ENCODE assay signal across 7 cellular contexts in genomic region chr2:97712175-97712574, GRCh38. TPM values are rescaled to one million over a fixed set of nuclear protein-coding genes. Genes with fewer than 3 reads are reported as not detected.
DNase-seq lines count a peak whose midpoint lies in the region; ATAC-seq and TF ChIP-seq lines count a peak whose summit lies in the region.
"Not testable (repeated sequence)": the region's sequence is repeated elsewhere in the genome, so short reads cannot be mapped to it uniquely, and the experiment has no call there.

No MANE protein-coding gene starts in this region.

- not testable (repeated sequence) for H3K79me2 ChIP-seq in trophoblast cell (ENCODE audit: control insufficient read depth, insufficient read depth, low read length, poor library complexity)

- peak overlapping the region; percentile 49 to 98 (median 96) for H3K4me3 Mint-ChIP-seq in CD4-positive, alpha-beta memory T cell
- peak overlapping the region; percentile 70 to 98 (median 93) for H3K4me3 Mint-ChIP-seq in T-cell
- H3K4me3 Mint-ChIP-seq in activated CD4-positive, alpha-beta memory T cell treated with anti-CD3 and anti-CD28 coated beads, Interleukin-2, amount 10 ng/mL, durations not matched to agents 7 days and 5 days: peak overlapping the region; percentile 95
- peak overlapping the region; percentile 59 for H3K4me3 Mint-ChIP-seq in activated naive CD4-positive, alpha-beta T cell treated with anti-CD3 and anti-CD28 coated beads for 36 hours
- not testable (repeated sequence) for H3K4me3 Mint-ChIP-seq in mesothelial cell of epicardium

- H3K4me2 ChIP-seq in trophoblast cell (ENCODE audit: low read length): not testable (repeated sequence)

- H4K91ac ChIP-seq in trophoblast cell (ENCODE audit: low read depth, low read length): peak overlapping the region; percentile 86

- H2AFZ ChIP-seq in trophoblast cell (ENCODE audit: insufficient read depth, low read length, poor library complexity): not testable (repeated sequence)

- peak overlapping the region; percentile 16 for H2AK5ac ChIP-seq in trophoblast cell (ENCODE audit: low read length)

- not testable (repeated sequence) for H3K27me3 Mint-ChIP-seq in CD4-positive, alpha-beta memory T cell; T-cell; activated CD4-positive, alpha-beta memory T cell treated with anti-CD3 and anti-CD28 coated beads, Interleukin-2, amount 10 ng/mL, durations not matched to agents 7 days and 5 days; activated naive CD4-positive, alpha-beta T cell treated with anti-CD3 and anti-CD28 coated beads for 36 hours (ENCODE audit: low read depth); mesothelial cell of epicardium (ENCODE audit: low read depth)

- not testable (repeated sequence) for DNase-seq in CD4-positive, alpha-beta memory T cell; T-cell; activated CD4-positive, alpha-beta memory T cell treated with anti-CD3 and anti-CD28 coated beads, Interleukin-2, amount 10 ng/mL, durations not matched to agents 7 days and 5 days; activated naive CD4-positive, alpha-beta T cell treated with anti-CD3 and anti-CD28 coated beads for 36 hours; effector memory CD4-positive, alpha-beta T cell; mesothelial cell of epicardium (ENCODE audit: low spot score in 2 of 2, unreplicated experiment in 2 of 2); trophoblast cell

- peaks cover 33% of the 10 kb centered on the region in 2 donors for H3K36me3 Mint-ChIP-seq in CD4-positive, alpha-beta memory T cell
- peaks cover 32% of the 10 kb centered on the region for H3K36me3 Mint-ChIP-seq in T-cell
- H3K36me3 Mint-ChIP-seq in activated CD4-positive, alpha-beta memory T cell treated with anti-CD3 and anti-CD28 coated beads, Interleukin-2, amount 10 ng/mL, durations not matched to agents 7 days and 5 days (ENCODE audit: low read depth): peaks cover 39% of the 10 kb centered on the region
- peaks cover 26% of the 10 kb centered on the region for H3K36me3 Mint-ChIP-seq in activated naive CD4-positive, alpha-beta T cell treated with anti-CD3 and anti-CD28 coated beads for 36 hours (ENCODE audit: low read depth)
- H3K36me3 Mint-ChIP-seq in mesothelial cell of epicardium: not testable (repeated sequence)

- H3K4me1 ChIP-seq in CD4-positive, alpha-beta memory T cell (ENCODE audit: insufficient read depth, low read length): peaks cover 71% of the 10 kb centered on the region
- H3K4me1 ChIP-seq in effector memory CD4-positive, alpha-beta T cell (ENCODE audit: control insufficient read depth, insufficient read depth, low read length, poor library complexity, severe bottlenecking): peaks cover 70% of the 10 kb centered on the region
- peaks cover 38 to 55% of the 10 kb centered on the region in 2 experiments for H3K4me1 ChIP-seq in trophoblast cell (ENCODE audit: control insufficient read depth in 1 of 2, insufficient read depth in 2 of 2, low read length in 2 of 2)

- peak overlapping the region; percentile 91 for H3K27ac ChIP-seq in CD4-positive, alpha-beta memory T cell (ENCODE audit: low read depth, low read length)
- H3K27ac ChIP-seq in effector memory CD4-positive, alpha-beta T cell (ENCODE audit: insufficient read depth, low read length, poor library complexity, severe bottlenecking): peak overlapping the region; percentile 98
- not testable (repeated sequence) for H3K27ac ChIP-seq in trophoblast cell (ENCODE audit: low read depth, low read length)

- ATAC-seq in T-cell (replicated peaks in 1 of 4): not testable (repeated sequence)

- H2BK12ac ChIP-seq in trophoblast cell (ENCODE audit: low read length): peak overlapping the region; percentile 78

- not testable (repeated sequence) for H3K9ac ChIP-seq in trophoblast cell (ENCODE audit: low read length)

- not testable (repeated sequence) for H4K12ac ChIP-seq in trophoblast cell (ENCODE audit: low read depth, low read length)

- peak overlapping the region; percentile 81 for H2BK120ac ChIP-seq in trophoblast cell (ENCODE audit: insufficient read depth, low read length, poor library complexity)

- H3K4me3 ChIP-seq in CD4-positive, alpha-beta memory T cell (ENCODE audit: low read length in 2 of 2); trophoblast cell (ENCODE audit: low read depth, low read length): not testable (repeated sequence)
- H3K4me3 ChIP-seq in effector memory CD4-positive, alpha-beta T cell (ENCODE audit: insufficient read depth, low read depth, low read length, poor library complexity, severe bottlenecking): peak overlapping the region; percentile 75

- peaks cover 44 to 74% (median 58%) of the 10 kb centered on the region in 4 donors for H3K4me1 Mint-ChIP-seq in CD4-positive, alpha-beta memory T cell
- peaks cover 64 to 76% (median 72%) of the 10 kb centered on the region in 3 donors for H3K4me1 Mint-ChIP-seq in T-cell
- peaks cover 61% of the 10 kb centered on the region for H3K4me1 Mint-ChIP-seq in activated CD4-positive, alpha-beta memory T cell treated with anti-CD3 and anti-CD28 coated beads, Interleukin-2, amount 10 ng/mL, durations not matched to agents 7 days and 5 days
- peaks cover 56% of the 10 kb centered on the region for H3K4me1 Mint-ChIP-seq in activated naive CD4-positive, alpha-beta T cell treated with anti-CD3 and anti-CD28 coated beads for 36 hours (ENCODE audit: low read depth)
- H3K4me1 Mint-ChIP-seq in mesothelial cell of epicardium: peaks cover 36% of the 10 kb centered on the region

- POLR2A ChIA-PET in CD4-positive, alpha-beta memory T cell (lab: Charles Lee; ENCODE audit: partially characterized antibody): interaction anchor here (0.6 to 12.8 kb wide), 8 partner anchors 10 to 662 kb away, joined by 3 to 284 read pairs (median 22); partner anchors contain the start of genes ACTR1B and ANKRD36B
- POLR2A ChIA-PET in T-cell (lab: Charles Lee): not testable (repeated sequence)
- POLR2A ChIA-PET in activated CD4-positive, alpha-beta memory T cell treated with anti-CD3 and anti-CD28 coated beads, Interleukin-2, amount 10 ng/mL, durations not matched to agents 7 days and 5 days (lab: Charles Lee): interaction anchor here (0.9 to 5.0 kb wide), 9 partner anchors 10 to 122 kb away, joined by 3 to 119 read pairs (median 12); partner anchors contain the start of genes ACTR1B, ANKRD36B and COX5B

- H3K9me3 Mint-ChIP-seq in CD4-positive, alpha-beta memory T cell; T-cell; activated CD4-positive, alpha-beta memory T cell treated with anti-CD3 and anti-CD28 coated beads, Interleukin-2, amount 10 ng/mL, durations not matched to agents 7 days and 5 days; activated naive CD4-positive, alpha-beta T cell treated with anti-CD3 and anti-CD28 coated beads for 36 hours; mesothelial cell of epicardium: not testable (repeated sequence)

- not testable (repeated sequence) for H3K4ac ChIP-seq in trophoblast cell (ENCODE audit: low read depth, low read length)

- H3K27me3 ChIP-seq in CD4-positive, alpha-beta memory T cell (ENCODE audit: insufficient read depth, low read length); effector memory CD4-positive, alpha-beta T cell (replicated peaks; ENCODE audit: control insufficient read depth, insufficient read depth, low read length, poor library complexity, severe bottlenecking); trophoblast cell (ENCODE audit: insufficient read depth, low read length): not testable (repeated sequence)

- not testable (repeated sequence) for H3K36me3 ChIP-seq in CD4-positive, alpha-beta memory T cell (ENCODE audit: insufficient read depth, low read length); effector memory CD4-positive, alpha-beta T cell (ENCODE audit: control insufficient read depth, insufficient read depth, low read length); trophoblast cell (ENCODE audit: control insufficient read depth in 1 of 2, insufficient read depth in 2 of 2, low read length in 2 of 2)

- peaks cover 34% of the 10 kb centered on the region for H3K79me1 ChIP-seq in trophoblast cell (ENCODE audit: low read length)

- intact Hi-C loops in CD4-positive, alpha-beta memory T cell (cut with micrococcal nuclease): loop anchor here (5.0 to 10.0 kb wide), 2 partner anchors 50 to 283 kb away; partner anchors contain the start of genes ACTR1B and TMEM131
- intact Hi-C loops in activated naive CD4-positive, alpha-beta T cell treated with anti-CD3 and anti-CD28 coated beads for 36 hours (cut with micrococcal nuclease): loop anchor here (2.0 to 10.0 kb wide), 4 partner anchors 67 to 1623 kb away; partner anchors contain the start of genes EIF5B and TXNDC9

- not testable (repeated sequence) for H3K23ac ChIP-seq in trophoblast cell (ENCODE audit: low read length)

- CTCF ChIA-PET in CD4-positive, alpha-beta memory T cell (lab: Charles Lee; ENCODE audit: partially characterized antibody): interaction anchor here (0.9 to 11.3 kb wide), 10 partner anchors 11 to 121 kb away, joined by 4 to 198 read pairs (median 18); partner anchors contain the start of gene COX5B
- CTCF ChIA-PET in T-cell (lab: Charles Lee): interaction anchor here (0.6 to 1.3 kb wide), 5 partner anchors 13 to 66 kb away, joined by 3 to 4 read pairs (median 3); partner anchors contain the start of gene COX5B (in 1 of the 2)
- CTCF ChIA-PET in activated CD4-positive, alpha-beta memory T cell treated with anti-CD3 and anti-CD28 coated beads, Interleukin-2, amount 10 ng/mL, durations not matched to agents 7 days and 5 days (lab: Charles Lee): interaction anchor here (1.6 to 8.8 kb wide), 5 partner anchors 14 to 122 kb away, joined by 3 to 96 read pairs (median 29); partner anchors contain the start of gene C2orf92
- CTCF ChIA-PET in activated naive CD4-positive, alpha-beta T cell treated with anti-CD3 and anti-CD28 coated beads for 36 hours (lab: Charles Lee): interaction anchor here (0.6 to 4.1 kb wide), 8 partner anchors 14 to 786 kb away, joined by 3 to 38 read pairs (median 5); partner anchors contain the start of gene ACTR1B

- TF ChIP-seq CTCF in mesothelial cell of epicardium (IDR thresholded peaks at IDR 0.05; ENCODE audit: unreplicated experiment): not testable (repeated sequence)

- H3K18ac ChIP-seq in trophoblast cell (ENCODE audit: low read length): peak overlapping the region; percentile 52

- peak overlapping the region; percentile 11 for H4K8ac ChIP-seq in trophoblast cell (ENCODE audit: low read depth, low read length)

- H3K9me3 ChIP-seq in CD4-positive, alpha-beta memory T cell (ENCODE audit: control insufficient read depth in 1 of 2, low read length in 2 of 2); effector memory CD4-positive, alpha-beta T cell (ENCODE audit: control insufficient read depth, low read length); trophoblast cell (ENCODE audit: insufficient read depth, low read depth, low read length): not testable (repeated sequence)

- peak overlapping the region; percentile 81 for H2BK5ac ChIP-seq in trophoblast cell (ENCODE audit: low read depth, low read length, poor library complexity)

- no CpG with 5 or more reads among the region's 9 CpGs for WGBS in trophoblast cell (ENCODE audit: extremely low coverage, insufficient coverage, insufficient read length)

- peak overlapping the region; percentile 20 to 100 (median 99) for H3K27ac Mint-ChIP-seq in CD4-positive, alpha-beta memory T cell
- H3K27ac Mint-ChIP-seq in T-cell (peak overlapping the region; percentile 100), mesothelial cell of epicardium (peak overlapping the region; percentile 18)
- peak overlapping the region; percentile 72 for H3K27ac Mint-ChIP-seq in activated CD4-positive, alpha-beta memory T cell treated with anti-CD3 and anti-CD28 coated beads, Interleukin-2, amount 10 ng/mL, durations not matched to agents 7 days and 5 days
- H3K27ac Mint-ChIP-seq in activated naive CD4-positive, alpha-beta T cell treated with anti-CD3 and anti-CD28 coated beads for 36 hours: peak overlapping the region; percentile 75

- peak overlapping the region; percentile 88 for H3K14ac ChIP-seq in trophoblast cell (ENCODE audit: low read length)

RNA-seq across cellular contexts. Expression of gene ZAP70, which starts 1.2 kb away (rescaled TPM):
- total RNA-seq in CD4-positive, alpha-beta memory T cell: 100 to 1,000 TPM; 404 to 419 TPM
- polyA plus RNA-seq in CD4-positive, alpha-beta memory T cell: 100 to 1,000 TPM; 140 to 149 TPM
- total RNA-seq in T-cell (100 to 1,000 TPM; 449 to 534 (median 468) TPM), mesothelial cell of epicardium (1.9 to 3.1 TPM (median 2.3 TPM) in 3 replicates)
- 100 to 1,000 TPM; 283 TPM for total RNA-seq in activated CD4-positive, alpha-beta memory T cell treated with anti-CD3 and anti-CD28 coated beads, Interleukin-2, amount 10 ng/mL, durations not matched to agents 7 days and 5 days
- 100 to 1,000 TPM; 167 TPM for total RNA-seq in activated naive CD4-positive, alpha-beta T cell treated with anti-CD3 and anti-CD28 coated beads for 36 hours
- 3.2 and 3.3 TPM in 2 replicates for polyA plus RNA-seq in trophoblast cell (2013)

RNA-seq across cellular contexts. Expression of gene C2orf92, which starts 42.7 kb away (rescaled TPM):
- total RNA-seq in CD4-positive, alpha-beta memory T cell: 10 to 100 TPM; 13.0 to 13.3 TPM
- polyA plus RNA-seq in CD4-positive, alpha-beta memory T cell: not detected
- total RNA-seq in T-cell (10 to 100 TPM; 15.3 to 24.1 (median 16.6) TPM), mesothelial cell of epicardium (17.9 to 20.2 TPM (median 20.0 TPM) in 3 replicates)
- total RNA-seq in activated CD4-positive, alpha-beta memory T cell treated with anti-CD3 and anti-CD28 coated beads, Interleukin-2, amount 10 ng/mL, durations not matched to agents 7 days and 5 days: 10 to 100 TPM in 1 of 2 experiments, 1 to 10 TPM in 1; 9.8 to 12.4 TPM
- total RNA-seq in activated naive CD4-positive, alpha-beta T cell treated with anti-CD3 and anti-CD28 coated beads for 36 hours: 1 to 10 TPM; 2.7 to 2.8 TPM
- 4.4 TPM in 2 replicates for polyA plus RNA-seq in trophoblast cell (2013)

RNA-seq across cellular contexts. Expression of gene ACTR1B, which starts 48.3 kb away (rescaled TPM):
- 10 to 100 TPM; 96.1 to 97.6 TPM for total RNA-seq in CD4-positive, alpha-beta memory T cell
- polyA plus RNA-seq in CD4-positive, alpha-beta memory T cell: 10 to 100 TPM; 12.0 to 15.5 TPM
- total RNA-seq in T-cell (100 to 1,000 TPM in 3 of 5 donors, 10 to 100 TPM in 2; 86.3 to 124 (median 101) TPM), mesothelial cell of epicardium (72.7 to 76.6 TPM (median 74.3 TPM) in 3 replicates)
- total RNA-seq in activated CD4-positive, alpha-beta memory T cell treated with anti-CD3 and anti-CD28 coated beads, Interleukin-2, amount 10 ng/mL, durations not matched to agents 7 days and 5 days: 10 to 100 TPM; 97.3 to 98.8 TPM
- total RNA-seq in activated naive CD4-positive, alpha-beta T cell treated with anti-CD3 and anti-CD28 coated beads for 36 hours: 100 to 1,000 TPM; 103 to 104 TPM
- 40.9 and 41.1 TPM in 2 replicates for polyA plus RNA-seq in trophoblast cell (2013)

Comparison
In these comparisons a context has a peak if more than half of its experiments do, and no peak if none do; other contexts are left out.
1. H3K27ac Mint-ChIP-seq: peak in every context shown above with its lines; median percentile 100 in T-cell; 99 in CD4-positive, alpha-beta memory T cell; 75 in activated naive CD4-positive, alpha-beta T cell treated with anti-CD3 and anti-CD28 coated beads for 36 hours; 72 in activated CD4-positive, alpha-beta memory T cell treated with anti-CD3 and anti-CD28 coated beads, Interleukin-2, amount 10 ng/mL, durations not matched to agents 7 days and 5 days; 18 in mesothelial cell of epicardium.
2. RNA of gene ZAP70, which starts 1.2 kb away (total RNA-seq): 449 to 534 TPM in T-cell, 404 to 419 TPM in CD4-positive, alpha-beta memory T cell, 283 TPM in activated CD4-positive, alpha-beta memory T cell treated with anti-CD3 and anti-CD28 coated beads, Interleukin-2, amount 10 ng/mL, durations not matched to agents 7 days and 5 days and 167 TPM in activated naive CD4-positive, alpha-beta T cell treated with anti-CD3 and anti-CD28 coated beads for 36 hours; 1.9 to 3.1 TPM in mesothelial cell of epicardium; every median in the first group is over 10 times any median in the second.